25 cellular contexts compared by ENCODE assay signal in the genomic region with DNA sequence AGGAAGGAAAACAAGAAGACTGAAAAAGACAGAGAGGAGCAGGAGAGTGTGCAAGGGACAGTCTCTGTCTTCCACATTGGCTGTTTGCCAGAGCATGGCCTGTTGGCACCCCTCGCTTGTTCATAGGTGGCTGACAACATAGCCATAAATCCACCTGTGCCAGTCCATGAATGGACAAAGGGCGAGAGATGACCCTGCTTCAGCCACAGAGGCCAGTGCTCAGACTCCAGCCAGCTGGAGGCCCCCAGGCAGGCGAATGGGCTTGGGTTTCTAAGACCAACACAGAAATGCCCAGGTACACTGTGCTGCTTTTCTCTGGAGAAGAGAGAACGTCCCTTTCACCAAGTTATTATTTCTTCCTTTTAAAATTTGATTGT.
DNase-seq lines count a peak whose midpoint lies in the region; ATAC-seq, FAIRE-seq and TF ChIP-seq lines count a peak whose summit lies in the region.
"Had no signal": no experiment of that assay in that cellular context is flagged by ENCODE, and none has a peak within 500 bp of the region (broad histone marks: within the 10 kb centered on the region; RNA-seq: fewer than 3 reads in every experiment).

No MANE protein-coding gene starts in this region.

- no peak overlapping the region for H3K23ac ChIP-seq in mesendoderm (ENCODE audit: low read length)

- in situ Hi-C loops in HepG2 (cut with HindIII; ENCODE audit: extremely low pct_ligation_motif_present, low pct_unique_long_range_greater_than_20kb): no loop called here
- in situ Hi-C loops in transverse colon (cut with MboI; ENCODE audit: low pct_ligation_motif_present in 1 of 4, low pct_unique_long_range_greater_than_20kb in 1 of 4, low sequenced_read_pairs in 3 of 4): no loop called here
- in situ Hi-C loops in GM13976 (cut with MboI; ENCODE audit: low sequenced_read_pairs, unreplicated experiment): no loop called here

- H3K79me1 ChIP-seq in mesendoderm (ENCODE audit: low read length): no peaks in the 10 kb centered on the region

- no peaks in the 10 kb centered on the region for H3K79me2 ChIP-seq in HepG2 (ENCODE audit: insufficient read depth, low read length)
- H3K79me2 ChIP-seq in mesendoderm (ENCODE audit: control insufficient read depth, insufficient read depth, low read length): no peaks in the 10 kb centered on the region

- H3K4me3 Mint-ChIP-seq in MCF 10A (ENCODE audit: unreplicated experiment): no peak overlapping the region
- H3K4me3 Mint-ChIP-seq: activated T-cell treated with anti-CD3 and anti-CD28 coated beads, Interleukin-2, amount 50 U/mL, for 4 hours; B cell had no signal

- H3K9ac ChIP-seq in HepG2 (ENCODE audit: insufficient read depth, low read depth, low read length) (no peak overlapping the region; the same call in 1 of the 2 replicates), mesendoderm (ENCODE audit: low read length) (no peak overlapping the region)

- POLR2A ChIA-PET in MCF 10A (lab: Yijun Ruan, JAX) (interaction anchor here (1.3 to 3.1 kb wide), 5 partner anchors 23 to 93 kb away, joined by 5 to 27 read pairs (median 12); no protein-coding TSS in a partner anchor), HepG2 (lab: Yijun Ruan, JAX) (interaction anchor here (1.0 to 2.4 kb wide), 8 partner anchors 9 to 62 kb away, joined by 3 to 14 read pairs (median 6); no protein-coding TSS in a partner anchor)

- peaks cover 0 to 6% of the 10 kb centered on the region in 2 donors for H3K4me1 ChIP-seq in breast epithelium
- H3K4me1 ChIP-seq in HepG2 (ENCODE audit: insufficient read depth, low read length): peaks cover 86% of the 10 kb centered on the region
- H3K4me1 ChIP-seq in transverse colon: peaks cover 12 to 52% (median 35%) of the 10 kb centered on the region in 4 donors
- H3K4me1 ChIP-seq in mesendoderm (ENCODE audit: control insufficient read depth, low read depth, low read length): peaks cover 9% of the 10 kb centered on the region
- H3K4me1 ChIP-seq: adrenal gland, gastrocnemius medialis, psoas muscle, uterus had no signal

- no peak overlapping the region for H2BK5ac ChIP-seq in mesendoderm (ENCODE audit: low read length)

- H3K18ac ChIP-seq in mesendoderm (ENCODE audit: low read length): no peak overlapping the region

- H3K56ac ChIP-seq in mesendoderm (ENCODE audit: low read length): no peak overlapping the region

- H3K36me3 ChIP-seq in breast epithelium (no peaks in the 10 kb centered on the region), HepG2 (replicated peaks in 1 of 2; ENCODE audit: control insufficient read depth in 1 of 2, insufficient read depth in 2 of 2, low read length in 2 of 2) (no peaks in the 10 kb centered on the region), transverse colon (no peaks in the 10 kb centered on the region), mesendoderm (ENCODE audit: control insufficient read depth, insufficient read depth, low read length) (no peaks in the 10 kb centered on the region)
- H3K36me3 ChIP-seq: adrenal gland, gastrocnemius medialis, uterus had no signal

- intact Hi-C loops in breast epithelium (cut with DNase I; ENCODE audit: low total_unique reads): no loop called here
- intact Hi-C loops in MCF 10A (cut with micrococcal nuclease): no loop called here
- intact Hi-C loops in HepG2 (cut with micrococcal nuclease; ENCODE audit: unreplicated experiment): no loop called here
- intact Hi-C loops in transverse colon (cut with DNase I; ENCODE audit: low total_unique reads): no loop called here

- ATAC-seq in HepG2: peak; percentile 56
- no peak for ATAC-seq in GM21786 (IDR thresholded peaks at IDR 0.05; ENCODE audit: unreplicated experiment)
- ATAC-seq: gastrocnemius medialis, psoas muscle had no signal

- TF ChIP-seq POLR2A in breast epithelium (IDR thresholded peaks at IDR 0.05): no peak
- TF ChIP-seq POLR2A in HepG2 (IDR thresholded peaks at IDR 0.05; ENCODE audit: insufficient read depth in 1 of 2, low read depth in 2 of 2, low read length in 2 of 2): no peak
- TF ChIP-seq POLR2A in transverse colon (IDR thresholded peaks at IDR 0.05): no peak

- H3K9me3 ChIP-seq in breast epithelium: no peaks in the 10 kb centered on the region
- no peaks in the 10 kb centered on the region for H3K9me3 ChIP-seq in HepG2 (ENCODE audit: low read length)
- H3K9me3 ChIP-seq in transverse colon: no peaks in the 10 kb centered on the region
- H3K9me3 ChIP-seq: adrenal gland, gastrocnemius medialis, psoas muscle, uterus had no signal

- H3K4me1 Mint-ChIP-seq in MCF 10A (ENCODE audit: insufficient read depth, unreplicated experiment): peaks cover 18% of the 10 kb centered on the region
- H3K4me1 Mint-ChIP-seq: B cell had no signal

- H3K4me2 ChIP-seq in HepG2 (ENCODE audit: low read depth, low read length) (peak overlapping the region; percentile 34; the same call in 1 of the 2 replicates), mesendoderm (ENCODE audit: low read length) (no peak overlapping the region)

- CTCF ChIA-PET in MCF 10A (lab: Yijun Ruan, JAX): no interaction called here
- CTCF ChIA-PET in HepG2 (lab: Yijun Ruan, JAX; ENCODE audit: low intra/inter-chr PET ratio, low total read pairs): no interaction called here

- no peaks in the 10 kb centered on the region for H3K36me3 Mint-ChIP-seq in MCF 10A (ENCODE audit: insufficient read depth, unreplicated experiment)

- WGBS in HepG2 (ENCODE audit: low lambda C conversion rate): 20% methylated on average over 3 of the region's 4 CpGs
- WGBS in transverse colon (ENCODE audit: low coverage in 1 of 2), 2 donors: 33 to 44% methylated on average over 1 to 4 of the region's 4 CpGs
- WGBS in mesendoderm (ENCODE audit: extremely low coverage, insufficient coverage, low lambda C conversion rate): no CpG with 5 or more reads among the region's 4 CpGs

- peaks cover 6% of the 10 kb centered on the region for H3K9me3 Mint-ChIP-seq in MCF 10A (ENCODE audit: unreplicated experiment)

- no peak overlapping the region for H2AFZ ChIP-seq in HepG2 (ENCODE audit: low read length)

- no peak for FAIRE-seq in HepG2 (lab: Jason Lieb, UNC)
- FAIRE-seq: colon, GM12891 had no signal

- H3K27me3 Mint-ChIP-seq in MCF 10A (ENCODE audit: insufficient read depth, unreplicated experiment): no peaks in the 10 kb centered on the region

- no peak overlapping the region for H2BK15ac ChIP-seq in mesendoderm (replicated peaks; ENCODE audit: low read depth)

- DNase-seq in breast epithelium (ENCODE audit: low spot score in 2 of 2): no peak
- no peak for DNase-seq in MCF 10A (ENCODE audit: unreplicated experiment)
- peak; percentile 12 for DNase-seq in SHP77 treated with DMSO at 0.1 percent for 48 hours (lab: John Stamatoyannopoulos, UW)
- DNase-seq in HepG2 (ENCODE audit: low spot score): no peak
- peak; percentile 45 for DNase-seq in transverse colon
- no peak for DNase-seq in mesendoderm
- DNase-seq in GM13976 (ENCODE audit: low spot score): no peak
- DNase-seq: activated CD4-positive, alpha-beta T cell treated with anti-CD3 and anti-CD28 coated beads for 4 hours; activated naive CD4-positive, alpha-beta T cell; activated T-cell treated with anti-CD3 and anti-CD28 coated beads, Interleukin-2, amount 50 U/mL, for 4 hours; gastrocnemius medialis; H7; islet precursor cell; Karpas-422; NCI-H1048; NCI-H187; NCI-H774; substantia nigra; uterus had no signal

- H3K4me3 ChIP-seq in breast epithelium (no peak overlapping the region), HepG2 (replicated peaks in 1 of 3; ENCODE audit: insufficient read depth in 1 of 3, low read depth in 2 of 3, low read length in 3 of 3) (no peak overlapping the region; a peak in 1 of 6 replicates), transverse colon (no peak overlapping the region), mesendoderm (ENCODE audit: low read length) (no peak overlapping the region)
- H3K4me3 ChIP-seq: adrenal gland, gastrocnemius medialis, psoas muscle, uterus had no signal

- H3K27ac Mint-ChIP-seq in MCF 10A (ENCODE audit: low read depth, unreplicated experiment): no peak overlapping the region
- H3K27ac Mint-ChIP-seq: B cell had no signal

- H3K4ac ChIP-seq in mesendoderm (ENCODE audit: low read depth, low read length): no peak overlapping the region

- no peak overlapping the region for H2AK5ac ChIP-seq in mesendoderm (ENCODE audit: low read length)

- no peak overlapping the region for H4K8ac ChIP-seq in mesendoderm (ENCODE audit: low read depth, low read length)

- no peak for TF ChIP-seq RAD21 in HepG2 (CRISPR knock-in tag; IDR thresholded peaks at IDR 0.05)

- H4K20me1 ChIP-seq in HepG2 (ENCODE audit: insufficient read depth, low read length): no peaks in the 10 kb centered on the region

- TF ChIP-seq CTCF in breast epithelium (IDR thresholded peaks at IDR 0.05) (no peak), MCF 10A (IDR thresholded peaks at IDR 0.05; ENCODE audit: unreplicated experiment) (no peak), HepG2 (CRISPR knock-in tag; IDR thresholded peaks at IDR 0.05) (no peak), transverse colon (IDR thresholded peaks at IDR 0.05) (no peak), GM13976 (IDR thresholded peaks at IDR 0.05; ENCODE audit: borderline replicate concordance, control extremely low read depth, extremely low read depth, insufficient read depth, missing control alignments) (no peak)

- no peak overlapping the region for H2BK120ac ChIP-seq in mesendoderm (ENCODE audit: low read depth, low read length)

- peak overlapping the region; percentile 22 to 88 for H3K27ac ChIP-seq in breast epithelium
- H3K27ac ChIP-seq in HepG2 (ENCODE audit: extremely low read length, insufficient read depth, low read length): peak overlapping the region; percentile 2
- peak overlapping the region; percentile 74 to 78 (median 76) for H3K27ac ChIP-seq in transverse colon
- H3K27ac ChIP-seq in mesendoderm (ENCODE audit: low read depth, low read length): no peak overlapping the region
- H3K27ac ChIP-seq: adrenal gland, gastrocnemius medialis, psoas muscle, uterus had no signal

- no peak overlapping the region for H4K5ac ChIP-seq in mesendoderm (ENCODE audit: low read length)

- TF ChIP-seq EP300 in HepG2 (IDR thresholded peaks at IDR 0.05; ENCODE audit: low read depth in 2 of 2, low read length in 2 of 2) (no peak), HepG2 (CRISPR knock-in tag; IDR thresholded peaks at IDR 0.05; ENCODE audit: borderline replicate concordance) (no peak), transverse colon (IDR thresholded peaks at IDR 0.05; ENCODE audit: low read depth) (no peak)

- BruUV-seq in MCF 10A (replicated peaks; lab: Mats Ljungman, UMichigan) (no TSS peak), HepG2 (replicated peaks; lab: Mats Ljungman, UMichigan) (no TSS peak)

- H3K27me3 ChIP-seq in breast epithelium (no peaks in the 10 kb centered on the region), HepG2 (ENCODE audit: control insufficient read depth in 1 of 2, insufficient read depth in 2 of 2, low read length in 2 of 2) (peaks cover 0 to 10% of the 10 kb centered on the region in 2 experiments; a peak in 1 of 5 replicates), transverse colon (no peaks in the 10 kb centered on the region), mesendoderm (ENCODE audit: insufficient read depth, low read length, poor library complexity) (no peaks in the 10 kb centered on the region)
- H3K27me3 ChIP-seq: gastrocnemius medialis, uterus had no signal

TF ChIP-seq in HepG2, 621 proteins besides CTCF, POLR2A, EP300 and RAD21 (continues in another document):
- TF ChIP-seq ZNF547 (CRISPR knock-in tag; IDR thresholded peaks at IDR 0.05): 0 out of 2 replicates have a peak, but pooled peaks have one; percentile 25
- no peak for TF ChIP-seq ZNF496 (CRISPR knock-in tag; IDR thresholded peaks at IDR 0.05; ENCODE audit: insufficient replicate concordance)
- peak; percentile 12 for TF ChIP-seq TEAD3 (CRISPR knock-in tag; optimal IDR thresholded peaks at IDR 0.05; ENCODE audit: borderline replicate concordance)

Comparison
In these comparisons a context has a peak if more than half of its experiments do, and no peak if none do; other contexts are left out.
1. DNase-seq: peak in SHP77 treated with DMSO at 0.1 percent for 48 hours (single experiment) and transverse colon (single experiment); none in breast epithelium (0 of 2), MCF 10A (single experiment), HepG2 (single experiment), mesendoderm (single experiment) and GM13976 (single experiment).